1 cellular context compared by ENCODE assay signal in the genomic region with DNA sequence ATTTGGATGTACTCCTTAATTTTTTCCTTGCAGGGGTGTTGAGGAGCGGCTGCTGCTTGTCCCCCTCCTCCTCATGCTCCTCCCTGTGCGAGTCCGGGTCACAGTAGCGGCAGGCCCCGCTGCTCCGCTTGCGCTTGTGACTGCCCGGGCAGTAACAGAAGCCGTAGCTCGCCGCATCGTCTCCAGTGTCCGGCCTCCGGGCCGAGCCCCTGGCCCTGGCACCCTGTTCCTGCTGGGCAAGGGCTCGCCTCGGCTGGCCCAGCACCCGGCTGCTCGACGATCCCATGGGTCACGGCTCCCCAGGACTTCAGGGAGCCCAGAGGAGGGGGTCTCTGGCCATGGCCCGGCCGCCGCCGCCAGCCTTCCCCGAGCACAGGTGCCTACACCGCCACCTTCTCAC.
TF ChIP-seq lines count a peak whose summit lies in the region.

A gene with protein sequence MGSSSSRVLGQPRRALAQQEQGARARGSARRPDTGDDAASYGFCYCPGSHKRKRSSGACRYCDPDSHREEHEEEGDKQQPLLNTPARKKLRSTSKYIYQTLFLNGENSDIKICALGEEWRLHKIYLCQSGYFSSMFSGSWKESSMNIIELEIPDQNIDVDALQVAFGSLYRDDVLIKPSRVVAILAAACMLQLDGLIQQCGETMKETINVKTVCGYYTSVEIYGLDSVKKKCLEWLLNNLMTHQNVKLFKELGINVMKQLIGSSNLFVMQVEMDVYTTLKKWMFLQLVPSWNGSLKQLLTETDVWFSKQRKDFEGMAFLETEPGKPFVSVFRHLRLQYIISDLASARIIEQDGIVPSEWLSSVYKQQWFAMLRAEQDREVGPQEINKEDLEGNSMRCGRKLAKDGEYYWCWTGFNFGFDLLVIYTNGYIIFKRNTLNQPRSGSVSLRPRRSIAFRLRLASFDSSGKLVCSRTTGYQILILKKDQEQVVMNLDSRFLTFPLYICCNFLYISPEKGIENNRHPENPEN (minus strand): TSS at position 358 of the 400 bp plus-strand sequence. CDS start 72 bp downstream, at position 286.

TF ChIP-seq in SK-N-SH, 30 proteins besides CTCF, POLR2A, EP300 and RAD21 (continued from another document):
- TF ChIP-seq, protein P1, sequence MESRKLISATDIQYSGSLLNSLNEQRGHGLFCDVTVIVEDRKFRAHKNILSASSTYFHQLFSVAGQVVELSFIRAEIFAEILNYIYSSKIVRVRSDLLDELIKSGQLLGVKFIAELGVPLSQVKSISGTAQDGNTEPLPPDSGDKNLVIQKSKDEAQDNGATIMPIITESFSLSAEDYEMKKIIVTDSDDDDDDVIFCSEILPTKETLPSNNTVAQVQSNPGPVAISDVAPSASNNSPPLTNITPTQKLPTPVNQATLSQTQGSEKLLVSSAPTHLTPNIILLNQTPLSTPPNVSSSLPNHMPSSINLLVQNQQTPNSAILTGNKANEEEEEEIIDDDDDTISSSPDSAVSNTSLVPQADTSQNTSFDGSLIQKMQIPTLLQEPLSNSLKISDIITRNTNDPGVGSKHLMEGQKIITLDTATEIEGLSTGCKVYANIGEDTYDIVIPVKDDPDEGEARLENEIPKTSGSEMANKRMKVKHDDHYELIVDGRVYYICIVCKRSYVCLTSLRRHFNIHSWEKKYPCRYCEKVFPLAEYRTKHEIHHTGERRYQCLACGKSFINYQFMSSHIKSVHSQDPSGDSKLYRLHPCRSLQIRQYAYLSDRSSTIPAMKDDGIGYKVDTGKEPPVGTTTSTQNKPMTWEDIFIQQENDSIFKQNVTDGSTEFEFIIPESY (IDR thresholded peaks at IDR 0.05; ENCODE audit: borderline replicate concordance, low read depth), result no peak
- TF ChIP-seq CHD2 (IDR thresholded peaks at IDR 0.05; ENCODE audit: low read length, partially characterized antibody) (no peak), GATA2 (CRISPR knock-in tag; IDR thresholded peaks at IDR 0.05) (no peak), ELF1 (IDR thresholded peaks at IDR 0.05) (no peak), NFIC (IDR thresholded peaks at IDR 0.05; ENCODE audit: borderline replicate concordance) (no peak)
- TF ChIP-seq, protein P2, sequence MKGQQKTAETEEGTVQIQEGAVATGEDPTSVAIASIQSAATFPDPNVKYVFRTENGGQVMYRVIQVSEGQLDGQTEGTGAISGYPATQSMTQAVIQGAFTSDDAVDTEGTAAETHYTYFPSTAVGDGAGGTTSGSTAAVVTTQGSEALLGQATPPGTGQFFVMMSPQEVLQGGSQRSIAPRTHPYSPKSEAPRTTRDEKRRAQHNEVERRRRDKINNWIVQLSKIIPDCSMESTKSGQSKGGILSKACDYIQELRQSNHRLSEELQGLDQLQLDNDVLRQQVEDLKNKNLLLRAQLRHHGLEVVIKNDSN (IDR thresholded peaks at IDR 0.05; ENCODE audit: borderline replicate concordance, low read depth), result no peak
- TF ChIP-seq, protein P3, sequence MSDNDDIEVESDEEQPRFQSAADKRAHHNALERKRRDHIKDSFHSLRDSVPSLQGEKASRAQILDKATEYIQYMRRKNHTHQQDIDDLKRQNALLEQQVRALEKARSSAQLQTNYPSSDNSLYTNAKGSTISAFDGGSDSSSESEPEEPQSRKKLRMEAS (IDR thresholded peaks at IDR 0.05; ENCODE audit: low read depth), result no peak
